ENCODE assay signal across 8 cellular contexts in the genomic region with DNA sequence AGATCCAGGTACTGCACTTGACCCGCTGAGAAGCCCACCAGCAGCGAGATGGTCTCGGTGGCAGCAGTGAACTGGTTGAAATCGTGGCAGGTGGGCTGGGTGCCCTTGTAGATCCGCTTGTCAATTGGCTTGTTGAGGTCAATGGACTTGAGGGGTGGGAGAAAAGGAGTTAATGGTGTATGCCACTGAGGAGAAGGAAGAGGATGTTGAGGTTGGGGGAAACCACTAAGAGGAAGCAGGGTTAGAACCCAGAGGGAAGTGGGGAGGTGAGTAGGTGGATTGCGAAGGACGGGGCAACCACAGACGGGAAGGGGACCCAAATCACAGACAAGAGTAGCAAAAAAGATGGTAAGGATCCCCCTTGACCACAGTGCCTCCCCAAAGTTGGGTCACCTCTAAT.
DNase-seq lines count a peak whose midpoint lies in the region; ATAC-seq and TF ChIP-seq lines count a peak whose summit lies in the region.

No MANE protein-coding gene starts in this region.

- no peaks in the 10 kb centered on the region for H3K4me1 ChIP-seq in endocrine pancreas (ENCODE audit: control insufficient read depth, insufficient read depth, low read length)

- no peaks in the 10 kb centered on the region for H3K27me3 ChIP-seq in endocrine pancreas (ENCODE audit: control insufficient read depth, insufficient read depth, low read length)

- no peak overlapping the region for H3K9ac ChIP-seq in endocrine pancreas (ENCODE audit: control insufficient read depth, insufficient read depth, low read length)

- peaks cover 35 to 37% of the 10 kb centered on the region in 2 donors for H3K36me3 Mint-ChIP-seq in stimulated activated naive B cell treated with anti-CD40 and anti-IgM and Interleukin-4, amounts not matched to agents 10 μg/mL and 1 μg/mL and 100 μg/mL, for 72 hours

- peaks cover 3 to 13% of the 10 kb centered on the region in 2 donors for H3K27me3 Mint-ChIP-seq in stimulated activated naive B cell treated with anti-CD40 and anti-IgM and Interleukin-4, amounts not matched to agents 10 μg/mL and 1 μg/mL and 100 μg/mL, for 72 hours

- peak; percentile 53 to 62 for ATAC-seq in stimulated activated naive B cell treated with anti-CD40 and anti-IgM and Interleukin-4, amounts not matched to agents 10 μg/mL and 1 μg/mL and 100 μg/mL, for 72 hours (replicated peaks)
- ATAC-seq in HG03139 (IDR thresholded peaks at IDR 0.05; ENCODE audit: unreplicated experiment), result no peak

- DNase-seq in activated gamma-delta T cell treated with Interleukin-2 at 50 U/mL for 16 hours (peak; percentile 26), activated gamma-delta T cell (lab: John Stamatoyannopoulos, UW) (no peak), D341Med (ENCODE audit: low spot score) (no peak)
- DNase-seq in stimulated activated naive B cell treated with anti-CD40 and anti-IgM and Interleukin-4, amounts not matched to agents 10 μg/mL and 1 μg/mL and 100 μg/mL, for 72 hours, result peak; percentile 49
- DNase-seq in stimulated activated CD4-positive, alpha-beta T cell treated with anti-CD3 and anti-CD28 coated beads, Interleukin-4, amount 100 ng/mL, for 4 hours, result no peak

- no peak overlapping the region for H3K27ac Mint-ChIP-seq in stimulated activated naive B cell treated with anti-CD40 and anti-IgM and Interleukin-4, amounts not matched to agents 10 μg/mL and 1 μg/mL and 100 μg/mL, for 72 hours

- H3K4me1 Mint-ChIP-seq in stimulated activated naive B cell treated with anti-CD40 and anti-IgM and Interleukin-4, amounts not matched to agents 10 μg/mL and 1 μg/mL and 100 μg/mL, for 72 hours, result peaks cover 31 to 50% of the 10 kb centered on the region in 2 donors

- TF ChIP-seq POLR2A in Raji (IDR thresholded peaks at IDR 0.05; ENCODE audit: insufficient read depth, low read depth, low read length), result 0 out of 2 replicates have a peak, but pooled peaks have one; percentile 3

- no peaks in the 10 kb centered on the region for H3K9me3 Mint-ChIP-seq in stimulated activated naive B cell treated with anti-CD40 and anti-IgM and Interleukin-4, amounts not matched to agents 10 μg/mL and 1 μg/mL and 100 μg/mL, for 72 hours

- peaks cover 5% of the 10 kb centered on the region for H3K36me3 ChIP-seq in endocrine pancreas (ENCODE audit: control insufficient read depth, insufficient read depth, low read length)

- no peaks in the 10 kb centered on the region for H3K9me3 ChIP-seq in endocrine pancreas (ENCODE audit: control insufficient read depth, low read length)

- H3K4me3 ChIP-seq in endocrine pancreas (ENCODE audit: control insufficient read depth, insufficient read depth, low read length), result peak overlapping the region; percentile 59

- peak overlapping the region; percentile 82 to 94 for H3K4me3 Mint-ChIP-seq in stimulated activated naive B cell treated with anti-CD40 and anti-IgM and Interleukin-4, amounts not matched to agents 10 μg/mL and 1 μg/mL and 100 μg/mL, for 72 hours

Comparison
In these comparisons a context has a peak if more than half of its experiments do, and no peak if none do; other contexts are left out.
1. DNase-seq: peak in activated gamma-delta T cell treated with Interleukin-2 at 50 U/mL for 16 hours (single experiment) and stimulated activated naive B cell treated with anti-CD40 and anti-IgM and Interleukin-4, amounts not matched to agents 10 μg/mL and 1 μg/mL and 100 μg/mL, for 72 hours (single experiment); none in activated gamma-delta T cell (single experiment), stimulated activated CD4-positive, alpha-beta T cell treated with anti-CD3 and anti-CD28 coated beads, Interleukin-4, amount 100 ng/mL, for 4 hours (0 of 2) and D341Med (single experiment).